20 cellular contexts compared by ENCODE assay signal in the genomic region with DNA sequence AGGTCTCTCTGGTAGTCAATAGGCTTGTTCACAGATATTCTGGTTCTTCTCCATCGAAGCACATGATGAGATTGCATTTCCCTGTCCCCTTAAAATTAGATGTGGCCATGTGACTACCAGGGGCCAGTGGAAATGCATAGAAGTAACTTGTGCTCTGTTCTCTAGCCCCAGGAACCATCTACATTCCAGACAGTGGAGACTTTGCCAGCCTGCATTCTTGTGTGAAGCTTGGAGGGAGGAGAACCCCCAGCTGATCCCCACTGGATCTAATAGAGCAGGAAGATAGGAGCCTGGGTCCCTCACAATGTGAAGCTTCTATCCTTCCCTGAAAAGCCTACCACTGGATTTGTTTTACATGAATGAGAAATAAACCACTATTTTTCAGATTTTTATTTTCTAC.
"Had no signal": no experiment of that assay in that cellular context is flagged by ENCODE, and none has a peak within 500 bp of the region (broad histone marks: within the 10 kb centered on the region; RNA-seq: fewer than 3 reads in every experiment).

No MANE protein-coding gene starts in this region.

- H3K27me3 Mint-ChIP-seq: activated CD4-positive, alpha-beta T cell treated with anti-CD3 and anti-CD28 coated beads, Interleukin-2, amount 10 ng/mL, durations not matched to agents 7 days and 5 days; dendritic cell treated with granulocyte-macrophage colony-stimulating factor and Interleukin-4, amounts not matched to agents 40 ng/mL and 50 ng/mL, for 4 days; stimulated activated naive CD8-positive, alpha-beta T cell treated with anti-CD3 and anti-CD28 coated beads, Interleukin-15, Interleukin-2, amounts not matched to agents 100 ng/mL and 50 ng/mL, for 24 hours had no signal

- H3K4me3 ChIP-seq: ascending aorta, esophagus squamous epithelium, left lung, transverse colon, vagina had no signal

- H3K36me3 ChIP-seq: ascending aorta, esophagus squamous epithelium, left lung, transverse colon, vagina had no signal

- H3K4me1 ChIP-seq: ascending aorta, foreskin keratinocyte, left lung, transverse colon, vagina had no signal

- H3K4me1 Mint-ChIP-seq: activated CD4-positive, alpha-beta T cell treated with anti-CD3 and anti-CD28 coated beads, Interleukin-2, amount 10 ng/mL, durations not matched to agents 7 days and 5 days had no signal

- H3K9me3 Mint-ChIP-seq: activated CD4-positive, alpha-beta T cell treated with anti-CD3 and anti-CD28 coated beads, Interleukin-2, amount 10 ng/mL, durations not matched to agents 7 days and 5 days; dendritic cell treated with granulocyte-macrophage colony-stimulating factor and Interleukin-4, amounts not matched to agents 40 ng/mL and 50 ng/mL, for 4 days; nephron progenitor cell; stimulated activated naive CD8-positive, alpha-beta T cell treated with anti-CD3 and anti-CD28 coated beads, Interleukin-15, Interleukin-2, amounts not matched to agents 100 ng/mL and 50 ng/mL, for 24 hours had no signal

- H3K9me3 ChIP-seq: ascending aorta, esophagus squamous epithelium, left lung, transverse colon, vagina had no signal

- H3K27ac Mint-ChIP-seq: activated CD4-positive, alpha-beta T cell treated with anti-CD3 and anti-CD28 coated beads, Interleukin-2, amount 10 ng/mL, durations not matched to agents 7 days and 5 days; dendritic cell treated with granulocyte-macrophage colony-stimulating factor and Interleukin-4, amounts not matched to agents 40 ng/mL and 50 ng/mL, for 4 days; nephron progenitor cell; stimulated activated naive CD8-positive, alpha-beta T cell treated with anti-CD3 and anti-CD28 coated beads, Interleukin-15, Interleukin-2, amounts not matched to agents 100 ng/mL and 50 ng/mL, for 24 hours had no signal

- ATAC-seq: foreskin keratinocyte, left lung had no signal

- H3K4me3 Mint-ChIP-seq: activated CD4-positive, alpha-beta T cell treated with anti-CD3 and anti-CD28 coated beads, Interleukin-2, amount 10 ng/mL, durations not matched to agents 7 days and 5 days; dendritic cell treated with granulocyte-macrophage colony-stimulating factor and Interleukin-4, amounts not matched to agents 40 ng/mL and 50 ng/mL, for 4 days; nephron progenitor cell; stimulated activated naive CD8-positive, alpha-beta T cell treated with anti-CD3 and anti-CD28 coated beads, Interleukin-15, Interleukin-2, amounts not matched to agents 100 ng/mL and 50 ng/mL, for 24 hours had no signal

- DNase-seq: activated CD4-positive, alpha-beta T cell treated with anti-CD3 and anti-CD28 coated beads, Interleukin-2, amount 10 ng/mL, durations not matched to agents 7 days and 5 days; activated CD8-positive, alpha-beta memory T cell treated with anti-CD3 and anti-CD28 coated beads, Interleukin-2, amount 50 U/mL, for 4 hours; activated effector memory CD4-positive, alpha-beta T cell treated with Interleukin-2 at 50 U/mL for 16 hours; activated naive CD4-positive, alpha-beta T cell treated with anti-CD3 and anti-CD28 coated beads, Interleukin-2, amount 50 U/mL, for 16 hours; activated T-cell treated with anti-CD3 and anti-CD28 coated beads, Interleukin-2, amount 50 U/mL, for 48 hours; cerebellar nuclear complex; effector memory CD4-positive, alpha-beta T cell; esophagus squamous epithelium; foreskin keratinocyte; hypothalamus; left lung; midbrain; nephron progenitor cell; occipital lobe; T1000; transverse colon had no signal

- H3K27me3 ChIP-seq: ascending aorta, foreskin keratinocyte, left lung, transverse colon, vagina had no signal

- H3K27ac ChIP-seq: ascending aorta, esophagus squamous epithelium, foreskin keratinocyte, left lung, transverse colon, vagina had no signal
